Comparison of ENCODE assay signal across 8 cellular contexts in the genomic region with DNA sequence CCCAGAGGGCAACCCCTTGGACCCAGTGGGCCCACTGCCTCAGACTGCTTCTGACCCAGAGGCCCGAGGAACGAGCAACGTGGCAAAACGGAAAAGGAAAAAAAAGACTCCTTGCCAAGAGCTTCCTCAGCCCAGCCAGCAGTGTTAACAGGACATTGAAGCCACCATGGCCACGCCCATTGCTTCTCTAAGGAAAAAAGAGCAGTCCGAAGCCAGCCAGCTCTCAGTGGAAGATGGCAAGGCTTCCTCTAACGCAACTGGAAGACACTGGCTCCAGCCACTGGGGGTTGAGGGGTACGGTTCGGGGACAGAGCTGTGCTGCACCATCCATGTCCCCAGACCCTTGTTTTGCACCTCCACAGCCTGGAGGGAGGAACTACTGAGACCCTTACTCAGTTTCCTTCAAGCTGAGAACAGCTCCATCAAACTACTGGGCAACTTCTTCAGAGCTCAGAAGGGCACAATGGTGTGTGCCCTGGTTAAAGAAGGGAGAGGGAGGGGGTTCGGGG. TPM values are rescaled to one million over a fixed set of nuclear protein-coding genes. Genes with fewer than 3 reads are reported as not detected.
DNase-seq lines count a peak whose midpoint lies in the region; ATAC-seq, FAIRE-seq and TF ChIP-seq lines count a peak whose summit lies in the region.

No MANE protein-coding gene starts in this region.

- no peak overlapping the region for H3K4me3 ChIP-seq in ovary

- TF ChIP-seq POLR2A in GM19099 (IDR thresholded peaks at IDR 0.05; ENCODE audit: extremely low read depth, insufficient read length, low read depth) = peak; percentile 56
- TF ChIP-seq POLR2A in ovary (IDR thresholded peaks at IDR 0.05) = no peak

- H3K36me3 ChIP-seq in ovary = no peaks in the 10 kb centered on the region

- no peak for TF ChIP-seq EP300 in ovary (IDR thresholded peaks at IDR 0.05)

- no peak for FAIRE-seq in RCC 7860 (lab: Jason Lieb, UNC)

- WGBS in ovary, 3 donors = 47 to 59% (median 52%) methylated on average over 10 of the region's 10 CpGs

- H3K9me3 ChIP-seq in ovary = no peaks in the 10 kb centered on the region

- H3K27ac ChIP-seq in cingulate gyrus (ENCODE audit: low read depth, low read length) (peak overlapping the region; percentile 47), ovary (peak overlapping the region; percentile 85 to 93)

- ATAC-seq in GM19455 (IDR thresholded peaks at IDR 0.05; ENCODE audit: unreplicated experiment) = no peak

- H3K4me1 ChIP-seq in ovary (ENCODE audit: insufficient read depth) = peaks cover 58% of the 10 kb centered on the region

- intact Hi-C loops in ovary (cut with DNase I) = loop anchor here in 1 of 4 donors (5.0 kb wide), 1 partner anchor 46 kb away; no protein-coding TSS in a partner anchor

- peak; percentile 42 for DNase-seq in NCI-H69 (lab: John Stamatoyannopoulos, UW)
- DNase-seq in ovary = no peak
- no peak for DNase-seq in stimulated activated CD4-positive, alpha-beta T cell treated with anti-CD3 and anti-CD28 coated beads, Interleukin-4, amount 100 ng/mL, for 4 hours
- no peak for DNase-seq in DMS 273 treated with DMSO at 0.1 percent for 48 hours (lab: John Stamatoyannopoulos, UW)
- DNase-seq in RCC 7860 (ENCODE audit: low spot score) = no peak

- H3K27me3 ChIP-seq in ovary = no peaks in the 10 kb centered on the region

- TF ChIP-seq CTCF in ovary (IDR thresholded peaks at IDR 0.05) = no peak

RNA-seq across cellular contexts. Expression of a gene that starts 10.7 kb away (rescaled TPM):
- 10 to 100 TPM in 6 of 7 donors, 1 to 10 TPM in 1; 5.7 to 26.5 (median 20.3) TPM for total RNA-seq in ovary
- 10 to 100 TPM; 12.7 to 14.3 TPM for polyA plus RNA-seq in ovary

RNA-seq across cellular contexts. Expression of a gene that starts 59.0 kb away (rescaled TPM):
- 100 to 1,000 TPM; 155 to 226 (median 205) TPM for total RNA-seq in ovary
- 100 to 1,000 TPM; 444 to 451 TPM for polyA plus RNA-seq in ovary
